11 cellular contexts compared by ENCODE assay signal in the genomic region with DNA sequence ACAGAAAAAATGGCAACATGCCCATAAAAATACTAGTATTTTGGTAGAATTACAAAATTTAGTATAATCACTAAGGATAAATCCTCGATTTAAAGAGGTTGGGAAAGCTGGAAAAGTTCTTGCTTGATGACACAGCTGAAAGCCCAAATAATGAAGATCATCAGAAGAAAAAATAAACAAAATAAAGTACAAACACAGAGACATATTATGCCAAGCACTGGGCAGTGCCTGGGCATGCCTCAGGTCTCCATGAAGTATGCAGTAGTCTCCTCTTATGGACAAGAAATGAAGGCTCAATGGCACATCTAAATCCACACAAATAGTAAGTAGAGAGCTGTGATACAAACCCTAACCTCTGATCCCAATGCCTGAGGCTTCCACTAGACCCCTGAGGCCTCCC. TPM values are rescaled to one million over a fixed set of nuclear protein-coding genes. Genes with fewer than 3 reads are reported as not detected.
"Had no signal": no experiment of that assay in that cellular context is flagged by ENCODE, and none has a peak within 500 bp of the region (broad histone marks: within the 10 kb centered on the region; RNA-seq: fewer than 3 reads in every experiment).

No MANE protein-coding gene starts in this region.

- DNase-seq: activated naive CD4-positive, alpha-beta T cell treated with anti-CD3 and anti-CD28 coated beads for 36 hours; amygdala; hippocampal formation; kidney glomerular epithelial cell; posterior cingulate gyrus; right cardiac atrium; small intestine; stomach had no signal

- H3K4me3 ChIP-seq: stomach, thoracic aorta had no signal

- H3K9me3 Mint-ChIP-seq: activated naive CD4-positive, alpha-beta T cell treated with anti-CD3 and anti-CD28 coated beads for 36 hours; mesothelial cell of epicardium had no signal

- H3K9me3 ChIP-seq: stomach, thoracic aorta had no signal

- H3K27ac Mint-ChIP-seq: activated naive CD4-positive, alpha-beta T cell treated with anti-CD3 and anti-CD28 coated beads for 36 hours; mesothelial cell of epicardium had no signal

- H3K27me3 ChIP-seq: stomach had no signal

- H3K36me3 ChIP-seq: thoracic aorta had no signal

- ATAC-seq: right cardiac atrium had no signal

- H3K4me3 Mint-ChIP-seq: activated naive CD4-positive, alpha-beta T cell treated with anti-CD3 and anti-CD28 coated beads for 36 hours; mesothelial cell of epicardium had no signal

- H3K4me1 ChIP-seq: stomach had no signal

- H3K4me1 Mint-ChIP-seq: mesothelial cell of epicardium had no signal

- H3K27ac ChIP-seq: stomach, thoracic aorta had no signal

RNA-seq across cellular contexts. Expression of a gene that starts 57.7 kb away (rescaled TPM):
- total RNA-seq: activated naive CD4-positive, alpha-beta T cell treated with anti-CD3 and anti-CD28 coated beads for 36 hours; mesothelial cell of epicardium; thoracic aorta had no signal
- polyA plus RNA-seq: right cardiac atrium, small intestine, stomach, urinary bladder had no signal
